Comparison of ENCODE assay signal across 2 cellular contexts in the genomic region with DNA sequence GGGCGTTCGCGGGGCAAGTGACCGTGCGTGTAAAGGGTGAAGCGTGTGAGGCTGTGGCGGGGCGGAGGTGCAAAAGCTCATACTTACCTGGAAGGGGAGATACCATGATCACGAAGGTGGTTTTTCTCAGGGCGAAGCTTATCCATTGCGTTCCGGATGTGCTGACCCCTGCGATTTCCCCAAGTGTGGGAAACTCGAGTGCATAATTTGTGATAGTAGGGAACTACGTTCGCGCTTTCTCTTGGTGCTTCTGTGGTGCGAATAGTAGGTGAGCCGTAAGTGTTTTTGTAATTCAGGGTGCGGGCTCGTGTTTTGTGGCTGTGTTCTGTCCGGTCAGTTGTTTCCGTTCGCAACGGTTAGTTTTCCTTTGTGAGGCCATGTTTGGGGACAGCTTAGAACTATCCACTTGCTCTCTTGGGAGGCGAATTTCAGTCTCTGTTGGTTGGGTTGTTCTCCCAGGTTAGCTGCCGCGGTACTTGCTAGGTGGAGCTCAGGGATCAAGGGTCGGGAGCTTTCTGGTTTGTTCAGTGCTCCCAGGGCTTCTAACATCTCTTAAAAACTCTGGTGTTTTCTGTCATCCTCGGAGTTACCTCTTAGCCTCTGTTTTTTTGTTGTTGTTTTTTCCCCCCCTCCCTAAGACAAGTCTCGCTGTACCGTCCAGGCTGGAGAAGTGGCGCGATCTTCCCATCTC.
TF ChIP-seq lines count a peak whose summit lies in the region.

No MANE protein-coding gene starts in this region.

TF ChIP-seq in A549, 52 proteins besides CTCF, POLR2A, EP300 and RAD21 (continued from another document):
- TF ChIP-seq, protein P1, sequence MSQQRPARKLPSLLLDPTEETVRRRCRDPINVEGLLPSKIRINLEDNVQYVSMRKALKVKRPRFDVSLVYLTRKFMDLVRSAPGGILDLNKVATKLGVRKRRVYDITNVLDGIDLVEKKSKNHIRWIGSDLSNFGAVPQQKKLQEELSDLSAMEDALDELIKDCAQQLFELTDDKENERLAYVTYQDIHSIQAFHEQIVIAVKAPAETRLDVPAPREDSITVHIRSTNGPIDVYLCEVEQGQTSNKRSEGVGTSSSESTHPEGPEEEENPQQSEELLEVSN (IDR thresholded peaks at IDR 0.05; ENCODE audit: borderline replicate concordance, low read depth): peak; percentile 27; the same call in 1 of the 2 replicates
- 0 out of 2 replicates have a peak, but pooled peaks have one; percentile 13 for TF ChIP-seq JUNB (IDR thresholded peaks at IDR 0.05)

TF ChIP-seq in GM12878, 131 proteins besides CTCF, POLR2A, EP300 and RAD21 (continued from another document and continues in another):
- TF ChIP-seq, protein P2, sequence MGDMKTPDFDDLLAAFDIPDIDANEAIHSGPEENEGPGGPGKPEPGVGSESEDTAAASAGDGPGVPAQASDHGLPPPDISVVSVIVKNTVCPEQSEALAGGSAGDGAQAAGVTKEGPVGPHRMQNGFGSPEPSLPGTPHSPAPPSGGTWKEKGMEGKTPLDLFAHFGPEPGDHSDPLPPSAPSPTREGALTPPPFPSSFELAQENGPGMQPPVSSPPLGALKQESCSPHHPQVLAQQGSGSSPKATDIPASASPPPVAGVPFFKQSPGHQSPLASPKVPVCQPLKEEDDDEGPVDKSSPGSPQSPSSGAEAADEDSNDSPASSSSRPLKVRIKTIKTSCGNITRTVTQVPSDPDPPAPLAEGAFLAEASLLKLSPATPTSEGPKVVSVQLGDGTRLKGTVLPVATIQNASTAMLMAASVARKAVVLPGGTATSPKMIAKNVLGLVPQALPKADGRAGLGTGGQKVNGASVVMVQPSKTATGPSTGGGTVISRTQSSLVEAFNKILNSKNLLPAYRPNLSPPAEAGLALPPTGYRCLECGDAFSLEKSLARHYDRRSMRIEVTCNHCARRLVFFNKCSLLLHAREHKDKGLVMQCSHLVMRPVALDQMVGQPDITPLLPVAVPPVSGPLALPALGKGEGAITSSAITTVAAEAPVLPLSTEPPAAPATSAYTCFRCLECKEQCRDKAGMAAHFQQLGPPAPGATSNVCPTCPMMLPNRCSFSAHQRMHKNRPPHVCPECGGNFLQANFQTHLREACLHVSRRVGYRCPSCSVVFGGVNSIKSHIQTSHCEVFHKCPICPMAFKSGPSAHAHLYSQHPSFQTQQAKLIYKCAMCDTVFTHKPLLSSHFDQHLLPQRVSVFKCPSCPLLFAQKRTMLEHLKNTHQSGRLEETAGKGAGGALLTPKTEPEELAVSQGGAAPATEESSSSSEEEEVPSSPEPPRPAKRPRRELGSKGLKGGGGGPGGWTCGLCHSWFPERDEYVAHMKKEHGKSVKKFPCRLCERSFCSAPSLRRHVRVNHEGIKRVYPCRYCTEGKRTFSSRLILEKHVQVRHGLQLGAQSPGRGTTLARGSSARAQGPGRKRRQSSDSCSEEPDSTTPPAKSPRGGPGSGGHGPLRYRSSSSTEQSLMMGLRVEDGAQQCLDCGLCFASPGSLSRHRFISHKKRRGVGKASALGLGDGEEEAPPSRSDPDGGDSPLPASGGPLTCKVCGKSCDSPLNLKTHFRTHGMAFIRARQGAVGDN (IDR thresholded peaks at IDR 0.05): peak; percentile 100
- TF ChIP-seq, protein P3, sequence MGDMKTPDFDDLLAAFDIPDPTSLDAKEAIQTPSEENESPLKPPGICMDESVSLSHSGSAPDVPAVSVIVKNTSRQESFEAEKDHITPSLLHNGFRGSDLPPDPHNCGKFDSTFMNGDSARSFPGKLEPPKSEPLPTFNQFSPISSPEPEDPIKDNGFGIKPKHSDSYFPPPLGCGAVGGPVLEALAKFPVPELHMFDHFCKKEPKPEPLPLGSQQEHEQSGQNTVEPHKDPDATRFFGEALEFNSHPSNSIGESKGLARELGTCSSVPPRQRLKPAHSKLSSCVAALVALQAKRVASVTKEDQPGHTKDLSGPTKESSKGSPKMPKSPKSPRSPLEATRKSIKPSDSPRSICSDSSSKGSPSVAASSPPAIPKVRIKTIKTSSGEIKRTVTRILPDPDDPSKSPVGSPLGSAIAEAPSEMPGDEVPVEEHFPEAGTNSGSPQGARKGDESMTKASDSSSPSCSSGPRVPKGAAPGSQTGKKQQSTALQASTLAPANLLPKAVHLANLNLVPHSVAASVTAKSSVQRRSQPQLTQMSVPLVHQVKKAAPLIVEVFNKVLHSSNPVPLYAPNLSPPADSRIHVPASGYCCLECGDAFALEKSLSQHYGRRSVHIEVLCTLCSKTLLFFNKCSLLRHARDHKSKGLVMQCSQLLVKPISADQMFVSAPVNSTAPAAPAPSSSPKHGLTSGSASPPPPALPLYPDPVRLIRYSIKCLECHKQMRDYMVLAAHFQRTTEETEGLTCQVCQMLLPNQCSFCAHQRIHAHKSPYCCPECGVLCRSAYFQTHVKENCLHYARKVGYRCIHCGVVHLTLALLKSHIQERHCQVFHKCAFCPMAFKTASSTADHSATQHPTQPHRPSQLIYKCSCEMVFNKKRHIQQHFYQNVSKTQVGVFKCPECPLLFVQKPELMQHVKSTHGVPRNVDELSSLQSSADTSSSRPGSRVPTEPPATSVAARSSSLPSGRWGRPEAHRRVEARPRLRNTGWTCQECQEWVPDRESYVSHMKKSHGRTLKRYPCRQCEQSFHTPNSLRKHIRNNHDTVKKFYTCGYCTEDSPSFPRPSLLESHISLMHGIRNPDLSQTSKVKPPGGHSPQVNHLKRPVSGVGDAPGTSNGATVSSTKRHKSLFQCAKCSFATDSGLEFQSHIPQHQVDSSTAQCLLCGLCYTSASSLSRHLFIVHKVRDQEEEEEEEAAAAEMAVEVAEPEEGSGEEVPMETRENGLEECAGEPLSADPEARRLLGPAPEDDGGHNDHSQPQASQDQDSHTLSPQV (IDR thresholded peaks at IDR 0.05): peak; percentile 57; the same call in 1 of the 2 replicates
- peak; percentile 84 for TF ChIP-seq ATF7 (IDR thresholded peaks at IDR 0.05; ENCODE audit: low read depth)
- peak; percentile 99 for TF ChIP-seq TCF3 (IDR thresholded peaks at IDR 0.05; ENCODE audit: borderline replicate concordance, insufficient read depth, low read depth, low read length)
- peak; percentile 79 for TF ChIP-seq KAT2A (conservative IDR thresholded peaks at IDR 0.05; ENCODE audit: control insufficient read depth, low read depth, low read length)
- TF ChIP-seq IKZF2 (IDR thresholded peaks at IDR 0.05): peak; percentile 86 to 91
- TF ChIP-seq NBN (IDR thresholded peaks at IDR 0.05): peak; percentile 100
- TF ChIP-seq CBX5 (IDR thresholded peaks at IDR 0.05; ENCODE audit: low read depth): peak; percentile 93
- TF ChIP-seq RB1 (IDR thresholded peaks at IDR 0.05; ENCODE audit: borderline replicate concordance): peak; percentile 77; the same call in 1 of the 2 replicates
- TF ChIP-seq BHLHE40 (IDR thresholded peaks at IDR 0.05; ENCODE audit: borderline replicate concordance in 1 of 2, low read depth in 2 of 2, low read length in 1 of 2): peak; percentile 68 to 76
- peak; percentile 61 for TF ChIP-seq RELA (IDR thresholded peaks at IDR 0.05; ENCODE audit: borderline replicate concordance, partially characterized antibody)
- peak; percentile 62 for TF ChIP-seq GABPA (IDR thresholded peaks at IDR 0.05; ENCODE audit: low read depth)
- TF ChIP-seq, protein P4, sequence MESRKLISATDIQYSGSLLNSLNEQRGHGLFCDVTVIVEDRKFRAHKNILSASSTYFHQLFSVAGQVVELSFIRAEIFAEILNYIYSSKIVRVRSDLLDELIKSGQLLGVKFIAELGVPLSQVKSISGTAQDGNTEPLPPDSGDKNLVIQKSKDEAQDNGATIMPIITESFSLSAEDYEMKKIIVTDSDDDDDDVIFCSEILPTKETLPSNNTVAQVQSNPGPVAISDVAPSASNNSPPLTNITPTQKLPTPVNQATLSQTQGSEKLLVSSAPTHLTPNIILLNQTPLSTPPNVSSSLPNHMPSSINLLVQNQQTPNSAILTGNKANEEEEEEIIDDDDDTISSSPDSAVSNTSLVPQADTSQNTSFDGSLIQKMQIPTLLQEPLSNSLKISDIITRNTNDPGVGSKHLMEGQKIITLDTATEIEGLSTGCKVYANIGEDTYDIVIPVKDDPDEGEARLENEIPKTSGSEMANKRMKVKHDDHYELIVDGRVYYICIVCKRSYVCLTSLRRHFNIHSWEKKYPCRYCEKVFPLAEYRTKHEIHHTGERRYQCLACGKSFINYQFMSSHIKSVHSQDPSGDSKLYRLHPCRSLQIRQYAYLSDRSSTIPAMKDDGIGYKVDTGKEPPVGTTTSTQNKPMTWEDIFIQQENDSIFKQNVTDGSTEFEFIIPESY (IDR thresholded peaks at IDR 0.05): peak; percentile 71; the same call in 1 of the 2 replicates
- peak; percentile 48; the same call in 1 of the 2 replicates for TF ChIP-seq RAD51 (IDR thresholded peaks at IDR 0.05)
- peak; percentile 100 for TF ChIP-seq POU2F2 (IDR thresholded peaks at IDR 0.05; ENCODE audit: borderline replicate concordance, low read depth, low read length)
- TF ChIP-seq, protein P5, sequence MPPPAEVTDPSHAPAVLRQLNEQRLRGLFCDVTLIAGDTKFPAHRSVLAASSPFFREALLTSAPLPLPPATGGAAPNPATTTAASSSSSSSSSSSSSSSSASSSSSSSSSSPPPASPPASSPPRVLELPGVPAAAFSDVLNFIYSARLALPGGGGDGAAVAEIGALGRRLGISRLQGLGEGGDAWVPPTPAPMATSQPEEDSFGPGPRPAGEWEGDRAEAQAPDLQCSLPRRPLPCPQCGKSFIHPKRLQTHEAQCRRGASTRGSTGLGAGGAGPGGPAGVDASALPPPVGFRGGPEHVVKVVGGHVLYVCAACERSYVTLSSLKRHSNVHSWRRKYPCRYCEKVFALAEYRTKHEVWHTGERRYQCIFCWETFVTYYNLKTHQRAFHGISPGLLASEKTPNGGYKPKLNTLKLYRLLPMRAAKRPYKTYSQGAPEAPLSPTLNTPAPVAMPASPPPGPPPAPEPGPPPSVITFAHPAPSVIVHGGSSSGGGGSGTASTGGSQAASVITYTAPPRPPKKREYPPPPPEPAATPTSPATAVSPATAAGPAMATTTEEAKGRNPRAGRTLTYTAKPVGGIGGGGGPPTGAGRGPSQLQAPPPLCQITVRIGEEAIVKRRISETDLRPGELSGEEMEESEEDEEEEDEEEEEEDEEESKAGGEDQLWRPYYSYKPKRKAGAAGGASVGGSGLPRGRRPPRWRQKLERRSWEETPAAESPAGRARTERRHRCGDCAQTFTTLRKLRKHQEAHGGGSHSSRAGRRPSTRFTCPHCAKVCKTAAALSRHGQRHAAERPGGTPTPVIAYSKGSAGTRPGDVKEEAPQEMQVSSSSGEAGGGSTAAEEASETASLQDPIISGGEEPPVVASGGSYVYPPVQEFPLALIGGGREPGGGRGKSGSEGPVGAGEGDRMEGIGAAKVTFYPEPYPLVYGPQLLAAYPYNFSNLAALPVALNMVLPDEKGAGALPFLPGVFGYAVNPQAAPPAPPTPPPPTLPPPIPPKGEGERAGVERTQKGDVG (CRISPR knock-in tag; IDR thresholded peaks at IDR 0.05): peak; percentile 99
- TF ChIP-seq LARP7 (IDR thresholded peaks at IDR 0.05): peak; percentile 75; the same call in 1 of the 2 replicates
- TF ChIP-seq ZNF24 (IDR thresholded peaks at IDR 0.05): peak; percentile 79
- TF ChIP-seq PAX5 (IDR thresholded peaks at IDR 0.05; ENCODE audit: borderline replicate concordance, low read depth, low read length): peak; percentile 89
- peak; percentile 73 for TF ChIP-seq DPF2 (IDR thresholded peaks at IDR 0.05)
- peak; percentile 100 for TF ChIP-seq PML (IDR thresholded peaks at IDR 0.05; ENCODE audit: low read length)
- peak; percentile 100 for TF ChIP-seq TARDBP (IDR thresholded peaks at IDR 0.05; ENCODE audit: borderline replicate concordance)
- TF ChIP-seq SP1 (IDR thresholded peaks at IDR 0.05; ENCODE audit: low read depth, low read length): peak; percentile 89
- TF ChIP-seq, protein P6, sequence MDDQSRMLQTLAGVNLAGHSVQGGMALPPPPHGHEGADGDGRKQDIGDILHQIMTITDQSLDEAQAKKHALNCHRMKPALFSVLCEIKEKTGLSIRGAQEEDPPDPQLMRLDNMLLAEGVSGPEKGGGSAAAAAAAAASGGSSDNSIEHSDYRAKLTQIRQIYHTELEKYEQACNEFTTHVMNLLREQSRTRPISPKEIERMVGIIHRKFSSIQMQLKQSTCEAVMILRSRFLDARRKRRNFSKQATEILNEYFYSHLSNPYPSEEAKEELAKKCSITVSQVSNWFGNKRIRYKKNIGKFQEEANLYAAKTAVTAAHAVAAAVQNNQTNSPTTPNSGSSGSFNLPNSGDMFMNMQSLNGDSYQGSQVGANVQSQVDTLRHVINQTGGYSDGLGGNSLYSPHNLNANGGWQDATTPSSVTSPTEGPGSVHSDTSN (IDR thresholded peaks at IDR 0.05; ENCODE audit: insufficient replicate concordance, low read depth, low read length): peak; percentile 74
- peak in 1 of 2 experiments; percentile 87; a peak in 2 of 4 replicates for TF ChIP-seq ETV6 (conservative IDR thresholded peaks at IDR 0.05 in 1 of 2, IDR thresholded peaks at IDR 0.05 in 1 of 2; ENCODE audit: borderline replicate concordance in 1 of 2, low read depth in 1 of 2)
- TF ChIP-seq NFIC (IDR thresholded peaks at IDR 0.05; ENCODE audit: low read depth, low read length): peak; percentile 93
- peak; percentile 100 for TF ChIP-seq SMAD5 (IDR thresholded peaks at IDR 0.05; ENCODE audit: low read depth)
- TF ChIP-seq, protein P7, sequence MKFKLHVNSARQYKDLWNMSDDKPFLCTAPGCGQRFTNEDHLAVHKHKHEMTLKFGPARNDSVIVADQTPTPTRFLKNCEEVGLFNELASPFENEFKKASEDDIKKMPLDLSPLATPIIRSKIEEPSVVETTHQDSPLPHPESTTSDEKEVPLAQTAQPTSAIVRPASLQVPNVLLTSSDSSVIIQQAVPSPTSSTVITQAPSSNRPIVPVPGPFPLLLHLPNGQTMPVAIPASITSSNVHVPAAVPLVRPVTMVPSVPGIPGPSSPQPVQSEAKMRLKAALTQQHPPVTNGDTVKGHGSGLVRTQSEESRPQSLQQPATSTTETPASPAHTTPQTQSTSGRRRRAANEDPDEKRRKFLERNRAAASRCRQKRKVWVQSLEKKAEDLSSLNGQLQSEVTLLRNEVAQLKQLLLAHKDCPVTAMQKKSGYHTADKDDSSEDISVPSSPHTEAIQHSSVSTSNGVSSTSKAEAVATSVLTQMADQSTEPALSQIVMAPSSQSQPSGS (IDR thresholded peaks at IDR 0.05; ENCODE audit: low read length): peak; percentile 96
- TF ChIP-seq, protein P8, sequence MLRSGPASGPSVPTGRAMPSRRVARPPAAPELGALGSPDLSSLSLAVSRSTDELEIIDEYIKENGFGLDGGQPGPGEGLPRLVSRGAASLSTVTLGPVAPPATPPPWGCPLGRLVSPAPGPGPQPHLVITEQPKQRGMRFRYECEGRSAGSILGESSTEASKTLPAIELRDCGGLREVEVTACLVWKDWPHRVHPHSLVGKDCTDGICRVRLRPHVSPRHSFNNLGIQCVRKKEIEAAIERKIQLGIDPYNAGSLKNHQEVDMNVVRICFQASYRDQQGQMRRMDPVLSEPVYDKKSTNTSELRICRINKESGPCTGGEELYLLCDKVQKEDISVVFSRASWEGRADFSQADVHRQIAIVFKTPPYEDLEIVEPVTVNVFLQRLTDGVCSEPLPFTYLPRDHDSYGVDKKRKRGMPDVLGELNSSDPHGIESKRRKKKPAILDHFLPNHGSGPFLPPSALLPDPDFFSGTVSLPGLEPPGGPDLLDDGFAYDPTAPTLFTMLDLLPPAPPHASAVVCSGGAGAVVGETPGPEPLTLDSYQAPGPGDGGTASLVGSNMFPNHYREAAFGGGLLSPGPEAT (IDR thresholded peaks at IDR 0.05; ENCODE audit: low read depth): peak; percentile 79
- TF ChIP-seq RUNX3 (IDR thresholded peaks at IDR 0.05; ENCODE audit: low read length): peak; percentile 82
- TF ChIP-seq MEF2B (IDR thresholded peaks at IDR 0.05; ENCODE audit: partially characterized antibody, poor library complexity, severe bottlenecking): peak; percentile 82
- peak; percentile 88; the same call in 1 of the 2 replicates for TF ChIP-seq GATAD2B (conservative IDR thresholded peaks at IDR 0.05; ENCODE audit: low read depth)
- peak; percentile 87 for TF ChIP-seq ZSCAN29 (IDR thresholded peaks at IDR 0.05)
- peak; percentile 98 for TF ChIP-seq POLR2AphosphoS2 (IDR thresholded peaks at IDR 0.05; ENCODE audit: low read depth, low read length)
- peak; percentile 88 for TF ChIP-seq IKZF1 (conservative IDR thresholded peaks at IDR 0.05)
- TF ChIP-seq WRNIP1 (IDR thresholded peaks at IDR 0.05; ENCODE audit: borderline replicate concordance, low read depth, low read length): 0 out of 2 replicates have a peak, but pooled peaks have one; percentile 61
- TF ChIP-seq FOXK2 (IDR thresholded peaks at IDR 0.05): peak; percentile 70
